Comparison of ENCODE assay signal across 14 cellular contexts in the genomic region with DNA sequence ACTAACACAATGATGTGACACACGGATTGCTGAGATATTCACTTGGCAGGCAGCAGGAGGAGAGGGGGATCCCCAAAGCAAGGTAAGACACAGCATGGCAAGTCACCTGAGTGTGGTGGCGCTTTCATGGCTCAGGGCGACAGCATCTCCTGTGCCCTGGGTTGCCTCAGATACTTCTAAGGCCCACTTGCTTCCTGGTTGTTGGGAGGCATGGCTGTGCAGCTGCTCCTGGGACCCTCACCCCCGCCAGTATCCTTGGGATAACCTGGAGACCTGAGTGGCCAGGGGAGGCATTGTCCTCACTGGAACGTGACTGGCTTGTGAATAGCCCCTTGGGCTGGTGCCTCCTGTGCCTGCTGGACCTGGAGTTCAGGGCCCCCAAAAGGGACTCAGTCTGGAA.
DNase-seq lines count a peak whose midpoint lies in the region; ATAC-seq and TF ChIP-seq lines count a peak whose summit lies in the region.
"Had no signal": no experiment of that assay in that cellular context is flagged by ENCODE, and none has a peak within 500 bp of the region (broad histone marks: within the 10 kb centered on the region; RNA-seq: fewer than 3 reads in every experiment).

No MANE protein-coding gene starts in this region.

- intact Hi-C loops in upper lobe of right lung (cut with DNase I) = no loop called here

- H3K18ac ChIP-seq in neuronal stem cell (ENCODE audit: low read length) = peak overlapping the region; percentile 54

- H3K4me2 ChIP-seq in neuronal stem cell (ENCODE audit: insufficient read depth, low read length, poor library complexity, severe bottlenecking) = no peak overlapping the region
- H3K4me2 ChIP-seq: A549, GM23338 had no signal

- 83 to 100% methylated on average over 2 to 5 of the region's 5 CpGs for WGBS in endodermal cell (ENCODE audit: insufficient coverage in 1 of 2, insufficient read length in 1 of 2), 2 experiments
- no CpG with 5 or more reads among the region's 5 CpGs for WGBS in neuronal stem cell (ENCODE audit: extremely low coverage in 2 of 2, insufficient read length in 2 of 2, insufficient replicate concordance in 1 of 2), 2 donors

- no peak overlapping the region for H3K14ac ChIP-seq in neuronal stem cell (ENCODE audit: low read length)

- H3K36me3 ChIP-seq in endodermal cell (ENCODE audit: control insufficient read depth, insufficient read depth, low read length) = no peaks in the 10 kb centered on the region
- H3K36me3 ChIP-seq in neuronal stem cell (replicated peaks in 1 of 2; ENCODE audit: control insufficient read depth in 2 of 2, insufficient read depth in 2 of 2, low read length in 2 of 2) = no peaks in the 10 kb centered on the region
- no peaks in the 10 kb centered on the region for H3K36me3 ChIP-seq in upper lobe of right lung
- H3K36me3 ChIP-seq: BE2C had no signal

- no peak overlapping the region for H2AFZ ChIP-seq in neuronal stem cell (ENCODE audit: low read length)
- H2AFZ ChIP-seq: GM23338 had no signal

- peak; percentile 44 for DNase-seq in chondrocyte (ENCODE audit: low spot score)
- peak; percentile 29 for DNase-seq in endodermal cell
- DNase-seq in neuronal stem cell (ENCODE audit: low spot score) = no peak
- peak; percentile 52 for DNase-seq in upper lobe of right lung
- DNase-seq in NK-92 (lab: John Stamatoyannopoulos, UW; ENCODE audit: unreplicated experiment) = no peak
- DNase-seq in medulla oblongata (ENCODE audit: extremely low spot score) = no peak
- DNase-seq: BE2C, DMS79 had no signal

- H2AK5ac ChIP-seq in neuronal stem cell (ENCODE audit: low read depth, low read length) = no peak overlapping the region

- H3K9me3 Mint-ChIP-seq in chondrocyte (ENCODE audit: low read depth) (peaks cover 17% of the 10 kb centered on the region), endodermal cell (peaks cover 6% of the 10 kb centered on the region)
- H3K9me3 Mint-ChIP-seq: CD4-positive, alpha-beta memory T cell had no signal

- H3K9ac ChIP-seq in endodermal cell (ENCODE audit: extremely low read depth, low read length, poor library complexity, severe bottlenecking) = no peak overlapping the region
- no peak overlapping the region for H3K9ac ChIP-seq in neuronal stem cell (ENCODE audit: low read depth, low read length, poor library complexity)

- H2BK120ac ChIP-seq in neuronal stem cell (ENCODE audit: low read depth, low read length) = no peak overlapping the region

- H3K27ac ChIP-seq in endodermal cell (ENCODE audit: low read depth, low read length) (no peak overlapping the region), neuronal stem cell (replicated peaks; ENCODE audit: low read length) (no peak overlapping the region), upper lobe of right lung (no peak overlapping the region)
- H3K27ac ChIP-seq: A549, C4-2B had no signal

- H4K8ac ChIP-seq in neuronal stem cell (ENCODE audit: low read depth, low read length) = no peak overlapping the region

- no peaks in the 10 kb centered on the region for H3K4me1 Mint-ChIP-seq in chondrocyte (ENCODE audit: low read depth)
- H3K4me1 Mint-ChIP-seq in endodermal cell = no peaks in the 10 kb centered on the region
- H3K4me1 Mint-ChIP-seq: CD4-positive, alpha-beta memory T cell; GM23338 had no signal

- H2BK12ac ChIP-seq in neuronal stem cell (ENCODE audit: low read length) = no peak overlapping the region

- peaks cover 18% of the 10 kb centered on the region for H3K27me3 Mint-ChIP-seq in chondrocyte (ENCODE audit: low read depth)
- H3K27me3 Mint-ChIP-seq in endodermal cell (ENCODE audit: insufficient read depth) = peaks cover 16% of the 10 kb centered on the region
- H3K27me3 Mint-ChIP-seq: CD4-positive, alpha-beta memory T cell had no signal

- H3K36me3 Mint-ChIP-seq in chondrocyte (ENCODE audit: low read depth) = peaks cover 5% of the 10 kb centered on the region
- no peaks in the 10 kb centered on the region for H3K36me3 Mint-ChIP-seq in endodermal cell (ENCODE audit: low read depth)
- H3K36me3 Mint-ChIP-seq: CD4-positive, alpha-beta memory T cell had no signal

- no peaks in the 10 kb centered on the region for H3K79me1 ChIP-seq in neuronal stem cell (ENCODE audit: low read depth, low read length)

- H3K4me1 ChIP-seq in endodermal cell (ENCODE audit: control insufficient read depth, insufficient read depth, low read length) = no peaks in the 10 kb centered on the region
- H3K4me1 ChIP-seq in neuronal stem cell (ENCODE audit: control insufficient read depth in 2 of 2, insufficient read depth in 1 of 2, low read depth in 1 of 2, low read length in 2 of 2) = no peaks in the 10 kb centered on the region
- H3K4me1 ChIP-seq in upper lobe of right lung = no peaks in the 10 kb centered on the region
- H3K4me1 ChIP-seq: A549, BE2C had no signal

- H3K27me3 ChIP-seq in endodermal cell (ENCODE audit: control insufficient read depth, insufficient read depth, low read length, poor library complexity, severe bottlenecking) (no peaks in the 10 kb centered on the region), neuronal stem cell (ENCODE audit: control insufficient read depth in 3 of 3, insufficient read depth in 3 of 3, low read depth in 1 of 3, low read length in 3 of 3) (no peaks in the 10 kb centered on the region), upper lobe of right lung (no peaks in the 10 kb centered on the region)
- H3K27me3 ChIP-seq: BE2C had no signal

- no peak overlapping the region for H4K91ac ChIP-seq in neuronal stem cell (ENCODE audit: low read depth, low read length, poor library complexity)

- no peak overlapping the region for H3K4me3 Mint-ChIP-seq in chondrocyte (ENCODE audit: unreplicated experiment)
- H3K4me3 Mint-ChIP-seq in endodermal cell = no peak overlapping the region
- H3K4me3 Mint-ChIP-seq: CD4-positive, alpha-beta memory T cell; GM23338 had no signal

- H3K4me3 ChIP-seq in endodermal cell (ENCODE audit: low read length) = no peak overlapping the region
- no peak overlapping the region for H3K4me3 ChIP-seq in neuronal stem cell (ENCODE audit: low read length in 2 of 2)
- no peak overlapping the region for H3K4me3 ChIP-seq in upper lobe of right lung
- H3K4me3 ChIP-seq: A549, GM12878, GM23338 had no signal

- H2BK15ac ChIP-seq in neuronal stem cell (ENCODE audit: low read length) = no peak overlapping the region

- H3K27ac Mint-ChIP-seq in chondrocyte (ENCODE audit: unreplicated experiment) (no peak overlapping the region), endodermal cell (no peak overlapping the region)
- H3K27ac Mint-ChIP-seq: GM23338 had no signal

- ATAC-seq in upper lobe of right lung (no peak), HG02884 (IDR thresholded peaks at IDR 0.05; ENCODE audit: unreplicated experiment) (no peak)
- ATAC-seq: A549, GM12878, GM23338 had no signal

- H2BK5ac ChIP-seq in neuronal stem cell (ENCODE audit: low read length) = no peak overlapping the region

- H3K23ac ChIP-seq in neuronal stem cell (ENCODE audit: low read depth, low read length, poor library complexity) = no peak overlapping the region

- H3K9me3 ChIP-seq in endodermal cell (ENCODE audit: control insufficient read depth, low read length) (no peaks in the 10 kb centered on the region), neuronal stem cell (replicated peaks in 1 of 2; ENCODE audit: control insufficient read depth in 2 of 2, insufficient read depth in 1 of 2, low read depth in 1 of 2, low read length in 2 of 2) (peaks cover 4% of the 10 kb centered on the region in 2 donors), upper lobe of right lung (no peaks in the 10 kb centered on the region)
- H3K9me3 ChIP-seq: BE2C had no signal

- no peak overlapping the region for H3K4ac ChIP-seq in neuronal stem cell (ENCODE audit: low read length)

- no peak for TF ChIP-seq CTCF in chondrocyte (IDR thresholded peaks at IDR 0.05)
- no peak for TF ChIP-seq CTCF in endodermal cell (conservative IDR thresholded peaks at IDR 0.05)
- TF ChIP-seq CTCF in upper lobe of right lung (IDR thresholded peaks at IDR 0.05) = no peak

Comparison
In these comparisons a context has a peak if more than half of its experiments do, and no peak if none do; other contexts are left out.
1. DNase-seq: peak in chondrocyte (single experiment), endodermal cell (single experiment) and upper lobe of right lung (single experiment); none in neuronal stem cell (single experiment), NK-92 (single experiment) and medulla oblongata (single experiment).